19 cellular contexts compared by ENCODE assay signal in the genomic region with DNA sequence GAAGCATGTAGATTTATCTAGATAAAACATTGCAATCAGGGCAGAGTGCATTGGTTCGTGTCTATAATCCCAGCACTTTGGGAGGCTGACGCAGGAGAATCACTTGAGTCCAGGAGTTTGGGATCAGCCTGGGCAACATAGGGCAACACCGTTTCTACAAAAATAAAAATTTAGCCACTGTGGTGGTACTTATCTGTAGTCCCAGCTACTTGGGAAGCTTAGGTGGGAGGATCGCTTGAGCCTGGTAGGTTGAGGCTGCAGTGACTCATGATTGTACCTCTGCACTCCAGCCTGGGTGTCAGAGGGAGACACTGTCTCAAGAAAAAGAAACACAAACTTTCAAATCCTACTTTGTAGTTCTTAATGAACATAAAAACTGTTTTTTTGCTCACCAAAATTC.
DNase-seq lines count a peak whose midpoint lies in the region; ATAC-seq, FAIRE-seq and TF ChIP-seq lines count a peak whose summit lies in the region.
"Had no signal": no experiment of that assay in that cellular context is flagged by ENCODE, and none has a peak within 500 bp of the region (broad histone marks: within the 10 kb centered on the region; RNA-seq: fewer than 3 reads in every experiment).

No MANE protein-coding gene starts in this region.

- no peak overlapping the region for H3K4me3 ChIP-seq in GM23338
- H3K4me3 ChIP-seq in choroid plexus epithelial cell (ENCODE audit: low read depth, low read length) = no peak overlapping the region
- H3K4me3 ChIP-seq: A549, BLaER1 had no signal

- DNase-seq in GM23338 (ENCODE audit: low spot score) (no peak), RCC 7860 (ENCODE audit: low spot score) (no peak), amniotic epithelial cell (ENCODE audit: low read depth) (peak; percentile 65), choroid plexus epithelial cell (ENCODE audit: low read depth) (peak; percentile 30), middle frontal gyrus (ENCODE audit: extremely low spot score, low spot score) (no peak)
- DNase-seq in effector memory CD8-positive, alpha-beta T cell = no peak
- DNase-seq: CD4-positive, alpha-beta memory T cell; DMS153; DMS79; GDM1; H9 had no signal

- peak; percentile 44 for FAIRE-seq in RCC 7860 (lab: Jason Lieb, UNC)
- FAIRE-seq: A549, GM12892, H1 had no signal

- H3K4me2 ChIP-seq in GM23338 = no peak overlapping the region
- H3K4me2 ChIP-seq: A549, BLaER1 had no signal

- ATAC-seq in GM23338 (no peak), HG02973 (IDR thresholded peaks at IDR 0.05; ENCODE audit: unreplicated experiment) (no peak), GM18907 (IDR thresholded peaks at IDR 0.05; ENCODE audit: unreplicated experiment) (no peak)
- no peak for ATAC-seq in effector memory CD8-positive, alpha-beta T cell (replicated peaks)
- ATAC-seq: A549 had no signal

- no peaks in the 10 kb centered on the region for H3F3A ChIP-seq in GM23338 (replicated peaks; ENCODE audit: low read depth)

- peaks cover 4% of the 10 kb centered on the region for H3K9me3 Mint-ChIP-seq in GM23338
- no peaks in the 10 kb centered on the region for H3K9me3 Mint-ChIP-seq in effector memory CD8-positive, alpha-beta T cell
- H3K9me3 Mint-ChIP-seq: CD4-positive, alpha-beta memory T cell; H9 had no signal

- H3K4me3 Mint-ChIP-seq in GM23338 = no peak overlapping the region
- H3K4me3 Mint-ChIP-seq in effector memory CD8-positive, alpha-beta T cell = no peak overlapping the region
- H3K4me3 Mint-ChIP-seq: CD14-positive monocyte; CD4-positive, alpha-beta memory T cell; H9 had no signal

- no peaks in the 10 kb centered on the region for H3K9me2 ChIP-seq in GM23338 (ENCODE audit: insufficient read depth)

- TF ChIP-seq CTCF in GM23338 (conservative IDR thresholded peaks at IDR 0.05; ENCODE audit: low read depth in 2 of 2) (no peak), choroid plexus epithelial cell (conservative IDR thresholded peaks at IDR 0.05; ENCODE audit: low read depth, low read length) (no peak)

- H3K36me3 Mint-ChIP-seq in GM23338 (ENCODE audit: low read depth) = peaks cover 16% of the 10 kb centered on the region
- H3K36me3 Mint-ChIP-seq in effector memory CD8-positive, alpha-beta T cell (ENCODE audit: insufficient read depth) = peaks cover 8% of the 10 kb centered on the region

- H4K20me1 ChIP-seq in GM23338 (replicated peaks; ENCODE audit: insufficient read depth) = no peaks in the 10 kb centered on the region; the same call in 1 of the 2 replicates

- H3K27ac Mint-ChIP-seq in GM23338 = no peak overlapping the region
- no peak overlapping the region for H3K27ac Mint-ChIP-seq in effector memory CD8-positive, alpha-beta T cell
- H3K27ac Mint-ChIP-seq: CD14-positive monocyte had no signal

- H3K4me1 Mint-ChIP-seq in GM23338 = peaks cover 13% of the 10 kb centered on the region; the same call in 2 of the 3 replicates
- H3K4me1 Mint-ChIP-seq in effector memory CD8-positive, alpha-beta T cell (ENCODE audit: low read depth in 2 of 2) = peaks cover 0 to 5% of the 10 kb centered on the region in 2 donors

- no peaks in the 10 kb centered on the region for H3K27me3 ChIP-seq in GM23338 (ENCODE audit: insufficient read depth)
- H3K27me3 ChIP-seq: BLaER1 had no signal

- H2AFZ ChIP-seq in GM23338 = no peak overlapping the region

- H3K36me3 ChIP-seq in GM23338 (ENCODE audit: insufficient read depth) = no peaks in the 10 kb centered on the region

- H3K27me3 Mint-ChIP-seq in GM23338 (ENCODE audit: insufficient read depth, low read depth, poor library complexity) = no peaks in the 10 kb centered on the region
- no peaks in the 10 kb centered on the region for H3K27me3 Mint-ChIP-seq in effector memory CD8-positive, alpha-beta T cell
- H3K27me3 Mint-ChIP-seq: CD4-positive, alpha-beta memory T cell had no signal

- peaks cover 19% of the 10 kb centered on the region for H3K79me2 ChIP-seq in GM23338 (replicated peaks; ENCODE audit: insufficient read depth)

- peak overlapping the region; percentile 22; the same call in 1 of the 2 replicates for H3K27ac ChIP-seq in GM23338 (ENCODE audit: low read depth)
- H3K27ac ChIP-seq: 22Rv1, BLaER1 had no signal

- H3K4me1 ChIP-seq in GM23338 (ENCODE audit: insufficient read depth) = peaks cover 9% of the 10 kb centered on the region; the same call in 1 of the 2 replicates

TF ChIP-seq in GM23338, 12 proteins besides CTCF, POLR2A, EP300 and RAD21 (continues in another document):
- TF ChIP-seq, protein P1, sequence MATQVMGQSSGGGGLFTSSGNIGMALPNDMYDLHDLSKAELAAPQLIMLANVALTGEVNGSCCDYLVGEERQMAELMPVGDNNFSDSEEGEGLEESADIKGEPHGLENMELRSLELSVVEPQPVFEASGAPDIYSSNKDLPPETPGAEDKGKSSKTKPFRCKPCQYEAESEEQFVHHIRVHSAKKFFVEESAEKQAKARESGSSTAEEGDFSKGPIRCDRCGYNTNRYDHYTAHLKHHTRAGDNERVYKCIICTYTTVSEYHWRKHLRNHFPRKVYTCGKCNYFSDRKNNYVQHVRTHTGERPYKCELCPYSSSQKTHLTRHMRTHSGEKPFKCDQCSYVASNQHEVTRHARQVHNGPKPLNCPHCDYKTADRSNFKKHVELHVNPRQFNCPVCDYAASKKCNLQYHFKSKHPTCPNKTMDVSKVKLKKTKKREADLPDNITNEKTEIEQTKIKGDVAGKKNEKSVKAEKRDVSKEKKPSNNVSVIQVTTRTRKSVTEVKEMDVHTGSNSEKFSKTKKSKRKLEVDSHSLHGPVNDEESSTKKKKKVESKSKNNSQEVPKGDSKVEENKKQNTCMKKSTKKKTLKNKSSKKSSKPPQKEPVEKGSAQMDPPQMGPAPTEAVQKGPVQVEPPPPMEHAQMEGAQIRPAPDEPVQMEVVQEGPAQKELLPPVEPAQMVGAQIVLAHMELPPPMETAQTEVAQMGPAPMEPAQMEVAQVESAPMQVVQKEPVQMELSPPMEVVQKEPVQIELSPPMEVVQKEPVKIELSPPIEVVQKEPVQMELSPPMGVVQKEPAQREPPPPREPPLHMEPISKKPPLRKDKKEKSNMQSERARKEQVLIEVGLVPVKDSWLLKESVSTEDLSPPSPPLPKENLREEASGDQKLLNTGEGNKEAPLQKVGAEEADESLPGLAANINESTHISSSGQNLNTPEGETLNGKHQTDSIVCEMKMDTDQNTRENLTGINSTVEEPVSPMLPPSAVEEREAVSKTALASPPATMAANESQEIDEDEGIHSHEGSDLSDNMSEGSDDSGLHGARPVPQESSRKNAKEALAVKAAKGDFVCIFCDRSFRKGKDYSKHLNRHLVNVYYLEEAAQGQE (IDR thresholded peaks at IDR 0.05; ENCODE audit: unreplicated experiment) = no peak
- no peak for TF ChIP-seq ZNF331 (CRISPR knock-in tag; IDR thresholded peaks at IDR 0.05; ENCODE audit: low read depth)
- no peak for TF ChIP-seq JUNB (IDR thresholded peaks at IDR 0.05; ENCODE audit: unreplicated experiment)
- TF ChIP-seq NANOG (IDR thresholded peaks at IDR 0.05; ENCODE audit: borderline replicate concordance) = no peak

Comparison
In these comparisons a context has a peak if more than half of its experiments do, and no peak if none do; other contexts are left out.
1. DNase-seq: peak in amniotic epithelial cell (single experiment) and choroid plexus epithelial cell (single experiment); none in GM23338 (single experiment), RCC 7860 (single experiment), effector memory CD8-positive, alpha-beta T cell (0 of 3) and middle frontal gyrus (single experiment).